27 cellular contexts compared by ENCODE assay signal in the genomic region with DNA sequence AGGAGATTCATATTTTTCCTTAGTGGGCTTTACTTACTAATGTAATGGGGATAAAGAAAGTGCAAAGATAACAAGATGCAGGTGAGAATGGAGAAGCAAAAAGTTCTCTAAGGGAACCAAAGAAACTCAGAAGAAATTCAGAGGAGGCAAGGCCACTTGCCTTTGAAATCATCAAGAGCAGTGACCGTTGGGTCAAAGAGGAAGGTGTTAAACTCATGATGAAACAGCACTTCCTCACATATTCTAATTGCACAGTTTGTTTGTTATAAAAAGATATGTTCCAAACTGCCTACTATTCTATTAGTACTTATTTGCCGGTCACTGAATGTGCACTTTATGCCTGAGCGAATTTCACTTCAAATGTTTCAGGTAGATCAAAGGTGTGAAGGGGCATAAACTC.
"Had no signal": no experiment of that assay in that cellular context is flagged by ENCODE, and none has a peak within 500 bp of the region (broad histone marks: within the 10 kb centered on the region; RNA-seq: fewer than 3 reads in every experiment).

No MANE protein-coding gene starts in this region.

- H3K27ac Mint-ChIP-seq: activated CD4-positive, alpha-beta T cell treated with anti-CD3 and anti-CD28 coated beads for 36 hours; activated CD4-positive, alpha-beta T cell treated with anti-CD3 and anti-CD28 coated beads, Interleukin-2, amount 10 ng/mL, durations not matched to agents 7 days and 5 days; activated CD8-positive, alpha-beta T cell treated with anti-CD3 and anti-CD28 coated beads, Interleukin-2, amount 10 ng/mL, durations not matched to agents 7 days and 5 days; activated naive CD4-positive, alpha-beta T cell treated with anti-CD3 and anti-CD28 coated beads, Interleukin-2, amount 50 U/mL, for 72 hours; activated T-cell treated with anti-CD3 and anti-CD28 coated beads, Interleukin-2, amount 50 U/mL, for 24 hours; activated T-helper 2 cell treated with anti-CD3 and anti-CD28 coated beads, Interferon-gamma antibody, Interleukin-2, Interleukin-4, amounts not matched to agents 10 μg/mL and 5 μg/mL and 100 μg/mL, durations not matched to agents 14 hours and 24 hours and 36 hours; IgD-negative memory B cell; T-helper 1 cell treated with Interleukin-12 subunit alpha and Interleukin-12 subunit beta and Interleukin-4 antibody, amounts not matched to agents 30 μg/mL and 1 μg/mL, for 36 hours; T-helper 2 cell treated with Interferon-gamma antibody and Interleukin-4, amounts not matched to agents 5 μg/mL and 100 μg/mL, for 36 hours; WTC11 had no signal

- H3K27me3 Mint-ChIP-seq: activated CD4-positive, alpha-beta T cell treated with anti-CD3 and anti-CD28 coated beads for 36 hours; activated CD4-positive, alpha-beta T cell treated with anti-CD3 and anti-CD28 coated beads, Interleukin-2, amount 10 ng/mL, durations not matched to agents 7 days and 5 days; activated T-cell treated with anti-CD3 and anti-CD28 coated beads, Interleukin-2, amount 50 U/mL, for 24 hours had no signal

- H3K36me3 Mint-ChIP-seq: activated naive CD4-positive, alpha-beta T cell treated with anti-CD3 and anti-CD28 coated beads, Interleukin-2, amount 50 U/mL, for 72 hours; IgD-negative memory B cell; WTC11 had no signal

- H3K9me3 Mint-ChIP-seq: activated CD4-positive, alpha-beta T cell treated with anti-CD3 and anti-CD28 coated beads, Interleukin-2, amount 10 ng/mL, durations not matched to agents 7 days and 5 days; activated T-cell treated with anti-CD3 and anti-CD28 coated beads, Interleukin-2, amount 50 U/mL, for 24 hours; activated T-helper 2 cell treated with anti-CD3 and anti-CD28 coated beads, Interferon-gamma antibody, Interleukin-2, Interleukin-4, amounts not matched to agents 10 μg/mL and 5 μg/mL and 100 μg/mL, durations not matched to agents 14 hours and 24 hours and 36 hours; IgD-negative memory B cell; T-helper 1 cell treated with Interleukin-12 subunit alpha and Interleukin-12 subunit beta and Interleukin-4 antibody, amounts not matched to agents 30 μg/mL and 1 μg/mL, for 36 hours; T-helper 2 cell treated with Interferon-gamma antibody and Interleukin-4, amounts not matched to agents 5 μg/mL and 100 μg/mL, for 36 hours had no signal

- H3K4me1 Mint-ChIP-seq: activated CD4-positive, alpha-beta T cell treated with anti-CD3 and anti-CD28 coated beads for 36 hours; activated CD4-positive, alpha-beta T cell treated with anti-CD3 and anti-CD28 coated beads, Interleukin-2, amount 10 ng/mL, durations not matched to agents 7 days and 5 days; WTC11 had no signal

- H3K4me3 Mint-ChIP-seq: activated CD4-positive, alpha-beta T cell treated with anti-CD3 and anti-CD28 coated beads for 36 hours; activated CD4-positive, alpha-beta T cell treated with anti-CD3 and anti-CD28 coated beads, Interleukin-2, amount 10 ng/mL, durations not matched to agents 7 days and 5 days; activated CD8-positive, alpha-beta T cell treated with anti-CD3 and anti-CD28 coated beads, Interleukin-2, amount 10 ng/mL, durations not matched to agents 7 days and 5 days; activated T-cell treated with anti-CD3 and anti-CD28 coated beads, Interleukin-2, amount 50 U/mL, for 24 hours; IgD-negative memory B cell; T-helper 1 cell treated with Interleukin-12 subunit alpha and Interleukin-12 subunit beta and Interleukin-4 antibody, amounts not matched to agents 30 μg/mL and 1 μg/mL, for 36 hours; T-helper 2 cell treated with Interferon-gamma antibody and Interleukin-4, amounts not matched to agents 5 μg/mL and 100 μg/mL, for 36 hours; WTC11 had no signal

- DNase-seq: activated CD4-positive, alpha-beta T cell treated with anti-CD3 and anti-CD28 coated beads for 36 hours; activated CD4-positive, alpha-beta T cell treated with anti-CD3 and anti-CD28 coated beads, Interleukin-2, amount 10 ng/mL, durations not matched to agents 7 days and 5 days; activated CD4-positive, alpha-beta T cell treated with anti-CD3 and anti-CD28 coated beads, Interleukin-2, amount 50 U/mL, for 48 hours; activated CD8-positive, alpha-beta T cell treated with anti-CD3 and anti-CD28 coated beads, Interleukin-2, amount 10 ng/mL, durations not matched to agents 7 days and 5 days; activated gamma-delta T cell; activated naive CD4-positive, alpha-beta T cell treated with Interleukin-2 at 50 U/mL for 16 hours; activated T-cell treated with anti-CD3 and anti-CD28 coated beads, Interleukin-2, amount 50 U/mL, for 24 hours; adrenal gland; body of pancreas; Karpas-422; KBM-7; NCI-H1048; NCI-H1105 treated with DMSO at 0.1 percent for 48 hours; NCI-H1436; NCI-H1694; NCI-H1930; NCI-H2081 treated with DMSO at 0.1 percent for 48 hours; NCI-H345; NCI-H524 treated with DMSO at 0.1 percent for 48 hours; SHP77; SJCRH30 had no signal
